12 cellular contexts compared by ENCODE assay signal in the genomic region with DNA sequence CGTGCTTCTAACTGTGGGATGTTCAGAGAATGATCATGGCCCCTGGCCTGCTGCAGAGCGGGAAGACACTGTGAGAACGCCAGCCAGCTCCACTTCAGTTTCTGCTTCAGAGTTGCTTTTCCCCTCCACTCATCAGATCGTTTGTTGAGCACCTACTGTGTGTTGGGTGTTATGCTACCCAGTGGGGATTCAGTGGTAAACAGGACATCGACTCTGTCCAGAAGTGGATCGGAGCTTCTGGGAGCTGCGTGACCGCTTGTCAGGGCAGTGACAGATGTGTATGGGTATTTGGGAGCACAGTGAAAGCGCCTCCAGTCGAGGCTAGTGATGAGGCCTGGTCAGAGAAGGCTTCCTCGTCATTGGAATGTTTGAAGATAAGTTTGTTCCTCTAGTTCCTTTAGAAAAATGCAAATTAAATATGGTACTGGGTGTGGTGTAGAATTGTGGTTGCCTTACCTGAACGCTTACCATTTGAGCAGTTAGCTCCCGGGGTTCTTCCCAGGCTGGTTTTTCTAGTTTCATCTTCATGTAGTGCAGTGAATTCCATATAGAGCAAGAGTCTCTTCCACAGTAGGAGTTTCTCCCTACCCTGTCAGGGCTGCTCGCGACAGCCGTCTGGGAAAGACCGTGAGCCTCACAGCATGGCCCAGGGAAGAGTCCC. TPM values are rescaled to one million over a fixed set of nuclear protein-coding genes. Genes with fewer than 3 reads are reported as not detected.
A peak's percentile ranks its signal among the peaks of the same experiment; 100 is the strongest.
DNase-seq lines count a peak whose midpoint lies in the region; ATAC-seq and TF ChIP-seq lines count a peak whose summit lies in the region.
"Had no signal": no experiment of that assay in that cellular context is flagged by ENCODE, and none has a peak within 500 bp of the region (broad histone marks: within the 10 kb centered on the region; RNA-seq: fewer than 3 reads in every experiment).

No MANE protein-coding gene starts in this region.

- WGBS in SK-N-SH (ENCODE audit: low lambda C conversion rate) = 88% methylated on average over 10 of the region's 17 CpGs

- H3F3A ChIP-seq in SK-N-SH (replicated peaks; ENCODE audit: insufficient read depth) = peaks cover 21% of the 10 kb centered on the region
- no peaks in the 10 kb centered on the region for H3F3A ChIP-seq in Loucy (ENCODE audit: low read depth)

- H3K4me1 ChIP-seq in SK-N-SH (ENCODE audit: control insufficient read depth in 1 of 2, insufficient read depth in 2 of 2, low read depth in 1 of 2, low read length in 1 of 2) (peaks cover 25 to 38% of the 10 kb centered on the region in 2 experiments), Loucy (ENCODE audit: insufficient read depth, low read length, poor library complexity, severe bottlenecking) (peaks cover 55% of the 10 kb centered on the region), endocrine pancreas (ENCODE audit: control insufficient read depth, insufficient read depth, low read length) (peaks cover 27% of the 10 kb centered on the region), skeletal muscle satellite cell (ENCODE audit: control insufficient read depth, insufficient read depth, low read length) (peaks cover 43% of the 10 kb centered on the region), osteoblast (ENCODE audit: insufficient read depth, low read length) (peaks cover 37% of the 10 kb centered on the region)

- no peak for TF ChIP-seq EP300 in SK-N-SH (IDR thresholded peaks at IDR 0.05; ENCODE audit: borderline replicate concordance in 1 of 2, low read depth in 1 of 2, low read length in 1 of 2)

- no peaks in the 10 kb centered on the region for H3K9me3 ChIP-seq in SK-N-SH
- H3K9me3 ChIP-seq in Loucy (ENCODE audit: insufficient read depth, low read depth, low read length) = no peaks in the 10 kb centered on the region
- no peaks in the 10 kb centered on the region for H3K9me3 ChIP-seq in endocrine pancreas (ENCODE audit: control insufficient read depth, low read length)
- H3K9me3 ChIP-seq in skeletal muscle satellite cell (replicated peaks; ENCODE audit: low read length) = no peaks in the 10 kb centered on the region
- no peaks in the 10 kb centered on the region for H3K9me3 ChIP-seq in osteoblast (ENCODE audit: low read depth, low read length)

- H3K9me2 ChIP-seq in SK-N-SH (no peaks in the 10 kb centered on the region), Loucy (replicated peaks; ENCODE audit: low read depth, low read length) (no peaks in the 10 kb centered on the region)

- POLR2A ChIA-PET in SK-N-SH (lab: Yijun Ruan, JAX) = no interaction called here

- no peak overlapping the region for H3K27ac ChIP-seq in SK-N-SH (ENCODE audit: low read depth in 2 of 2, low read length in 1 of 2)
- H3K27ac ChIP-seq in osteoblast (ENCODE audit: low read depth, low read length) = no peak overlapping the region

- H3K36me3 ChIP-seq in SK-N-SH (replicated peaks in 1 of 2; ENCODE audit: control insufficient read depth in 1 of 2, insufficient read depth in 2 of 2, low read length in 1 of 2) (peaks cover 5 to 6% of the 10 kb centered on the region in 2 experiments), Loucy (ENCODE audit: insufficient read depth, low read length) (no peaks in the 10 kb centered on the region), endocrine pancreas (ENCODE audit: control insufficient read depth, insufficient read depth, low read length) (no peaks in the 10 kb centered on the region), skeletal muscle satellite cell (ENCODE audit: insufficient read depth, low read length) (peaks cover 7% of the 10 kb centered on the region), osteoblast (ENCODE audit: insufficient read depth, low read length) (peaks cover 6% of the 10 kb centered on the region)

- no peak for TF ChIP-seq CTCF in SK-N-SH (IDR thresholded peaks at IDR 0.05)
- TF ChIP-seq CTCF in Loucy (conservative IDR thresholded peaks at IDR 0.05; ENCODE audit: low read length) = no peak
- no peak for TF ChIP-seq CTCF in osteoblast (IDR thresholded peaks at IDR 0.05; ENCODE audit: extremely low read depth, low read depth, low read length)

- H3K27me3 ChIP-seq in SK-N-SH (ENCODE audit: insufficient read depth) (no peaks in the 10 kb centered on the region), Loucy (ENCODE audit: insufficient read depth, low read length, poor library complexity, severe bottlenecking) (no peaks in the 10 kb centered on the region), endocrine pancreas (ENCODE audit: control insufficient read depth, insufficient read depth, low read length) (no peaks in the 10 kb centered on the region), skeletal muscle satellite cell (ENCODE audit: control insufficient read depth, insufficient read depth, low read length) (no peaks in the 10 kb centered on the region), osteoblast (ENCODE audit: insufficient read depth, low read length) (no peaks in the 10 kb centered on the region)

- no peak overlapping the region for H2AFZ ChIP-seq in SK-N-SH (ENCODE audit: low read depth)
- no peak overlapping the region for H2AFZ ChIP-seq in Loucy (ENCODE audit: low read length)
- H2AFZ ChIP-seq in osteoblast (ENCODE audit: low read length) = no peak overlapping the region

- H3K9ac ChIP-seq in SK-N-SH (no peak overlapping the region), Loucy (ENCODE audit: low read depth, low read length, poor library complexity, severe bottlenecking) (peak overlapping the region; percentile 97), endocrine pancreas (ENCODE audit: control insufficient read depth, insufficient read depth, low read length) (no peak overlapping the region), skeletal muscle satellite cell (ENCODE audit: low read depth, low read length) (no peak overlapping the region)

- CTCF ChIA-PET in SK-N-SH (lab: Yijun Ruan, JAX) = interaction anchor here (0.6 kb wide), 1 partner anchor 84 kb away, joined by 3 read pairs; no protein-coding TSS in a partner anchor

- H4K20me1 ChIP-seq in SK-N-SH (ENCODE audit: insufficient read depth) = peaks cover 70% of the 10 kb centered on the region
- peaks cover 65% of the 10 kb centered on the region for H4K20me1 ChIP-seq in Loucy (ENCODE audit: insufficient read depth, low read length, poor library complexity, severe bottlenecking)
- peaks cover 43% of the 10 kb centered on the region for H4K20me1 ChIP-seq in osteoblast (ENCODE audit: insufficient read depth, low read length)

- no peak for TF ChIP-seq RAD21 in SK-N-SH (IDR thresholded peaks at IDR 0.05; ENCODE audit: low read length)

- H3K79me2 ChIP-seq in SK-N-SH (ENCODE audit: insufficient read depth) = peaks cover 72% of the 10 kb centered on the region
- H3K79me2 ChIP-seq in Loucy (ENCODE audit: insufficient read depth, low read length) = peaks cover 72% of the 10 kb centered on the region
- peaks cover 67% of the 10 kb centered on the region for H3K79me2 ChIP-seq in osteoblast (ENCODE audit: insufficient read depth, low read length)

- H3K4me2 ChIP-seq in SK-N-SH (peak overlapping the region; percentile 82; the same call in 1 of the 2 replicates), Loucy (ENCODE audit: low read depth, low read length, poor library complexity, severe bottlenecking) (peak overlapping the region; percentile 80), skeletal muscle satellite cell (ENCODE audit: low read length) (peak overlapping the region; percentile 88), osteoblast (ENCODE audit: insufficient read depth, low read length) (no peak overlapping the region)

- H3K4me3 ChIP-seq in SK-N-SH (ENCODE audit: low read depth in 2 of 2, low read length in 1 of 2) (0 out of 4 replicates have a peak overlapping the region, but pooled peaks of 1 of the 2 experiments have one; percentile 86), Loucy (ENCODE audit: low read length, poor library complexity, severe bottlenecking) (peak overlapping the region; percentile 91), endocrine pancreas (ENCODE audit: control insufficient read depth, insufficient read depth, low read length) (peak overlapping the region; percentile 95), skeletal muscle satellite cell (ENCODE audit: low read length) (no peak overlapping the region), osteoblast (ENCODE audit: insufficient read depth, low read length) (no peak overlapping the region)

- no peak for ATAC-seq in SK-N-SH treated with all-trans-retinoic acid at 6 μM for 48 hours
- ATAC-seq: activated naive CD4-positive, alpha-beta T cell treated with anti-CD3 and anti-CD28 coated beads, Interleukin-2, amount 50 U/mL, for 72 hours; left cardiac atrium had no signal

- DNase-seq in SK-N-SH (no peak), osteoblast (ENCODE audit: insufficient read length, low spot score, missing footprints) (no peak), NCI-H1417 treated with DMSO at 0.1 percent for 48 hours (lab: John Stamatoyannopoulos, UW) (no peak), NCI-H128 (lab: John Stamatoyannopoulos, UW; ENCODE audit: unreplicated experiment) (no peak)
- DNase-seq: ACHN, left cardiac atrium, NCI-H524 treated with DMSO at 0.1 percent for 48 hours had no signal

TF ChIP-seq in SK-N-SH, 30 proteins besides CTCF, POLR2A, EP300 and RAD21 (continues in another document):
- TF ChIP-seq GABPA (IDR thresholded peaks at IDR 0.05; ENCODE audit: low read depth) = no peak
- no peak for TF ChIP-seq TAF1 (IDR thresholded peaks at IDR 0.05; ENCODE audit: borderline replicate concordance, low read depth, low read length)
- TF ChIP-seq NFIC (IDR thresholded peaks at IDR 0.05; ENCODE audit: borderline replicate concordance) = no peak
- no peak for TF ChIP-seq EZH2phosphoT487 (IDR thresholded peaks at IDR 0.05; ENCODE audit: borderline replicate concordance, low read depth)
- TF ChIP-seq MXI1 (IDR thresholded peaks at IDR 0.05; ENCODE audit: low read depth, low read length) = no peak

TF ChIP-seq in SK-N-SH treated with all-trans-retinoic acid at 6 μM for 48 hours, 23 proteins besides CTCF, POLR2A, EP300 and RAD21:
- TF ChIP-seq ESRRG (CRISPR knock-in tag; IDR thresholded peaks at IDR 0.05) (no peak), RARB (CRISPR knock-in tag; IDR thresholded peaks at IDR 0.05) (no peak), ISL1 (CRISPR knock-in tag; IDR thresholded peaks at IDR 0.05) (no peak), ZC3H10 (CRISPR knock-in tag; IDR thresholded peaks at IDR 0.05) (no peak), TCF4 (CRISPR knock-in tag; IDR thresholded peaks at IDR 0.05; ENCODE audit: borderline replicate concordance) (no peak), ZNF565 (CRISPR knock-in tag; conservative IDR thresholded peaks at IDR 0.05; ENCODE audit: low read depth) (no peak), BACH2 (CRISPR knock-in tag; IDR thresholded peaks at IDR 0.05; ENCODE audit: borderline replicate concordance) (no peak), ZNF8 (CRISPR knock-in tag; IDR thresholded peaks at IDR 0.05) (no peak)
TF ChIP-seq in SK-N-SH treated with all-trans-retinoic acid at 6 μM for 48 hours: peak in this region for 0.

RNA-seq across cellular contexts. Expression of gene RAB12, which starts 2.8 kb away (rescaled TPM):
- polyA plus RNA-seq in SK-N-SH (2012; rRNA removed) = 10.9 and 11.0 TPM in 2 replicates
- 17.5 and 23.5 TPM in 2 replicates for polyA plus RNA-seq in SK-N-SH (2012; cell fraction: cytosol; rRNA removed)
- 8.4 and 16.4 TPM in 2 replicates for polyA plus RNA-seq in SK-N-SH (2012; cell fraction: nucleus; rRNA removed)
- 39.5 and 40.2 TPM in 2 replicates for total RNA-seq in skeletal muscle satellite cell (2012; rRNA removed)
- total RNA-seq in osteoblast = 49.2 and 51.6 TPM in 2 replicates

Comparison
In these comparisons a context has a peak if more than half of its experiments do, and no peak if none do; other contexts are left out.
1. H3K4me3 ChIP-seq: peak in Loucy (single experiment) and endocrine pancreas (single experiment); none in skeletal muscle satellite cell (single experiment) and osteoblast (single experiment).